ENCODE assay signal across 14 cellular contexts in genomic region chr7:132876576-132876975, GRCh38.
DNase-seq lines count a peak whose midpoint lies in the region; ATAC-seq and TF ChIP-seq lines count a peak whose summit lies in the region.
"Had no signal": no experiment of that assay in that cellular context is flagged by ENCODE, and none has a peak within 500 bp of the region (broad histone marks: within the 10 kb centered on the region; RNA-seq: fewer than 3 reads in every experiment).

No MANE protein-coding gene starts in this region.

- in situ Hi-C loops in SK-MEL-5 (cut with HindIII; ENCODE audit: low pct_unique_long_range_greater_than_20kb, low sequenced_read_pairs): no loop called here

- 67 to 74% methylated on average over 1 of the region's 1 CpG for WGBS in tibial nerve, 2 donors

- H3K36me3 ChIP-seq in iPS-18a (ENCODE audit: control insufficient read depth, low read depth, low read length) (no peaks in the 10 kb centered on the region), tibial nerve (no peaks in the 10 kb centered on the region), vagina (no peaks in the 10 kb centered on the region)

- DNase-seq in COLO829 (ENCODE audit: low spot score): peak; percentile 78
- peak; percentile 24 for DNase-seq in NCI-H146 (lab: John Stamatoyannopoulos, UW)
- DNase-seq in SK-MEL-5 (ENCODE audit: low read depth, low spot score): peak; percentile 62
- DNase-seq in tibial nerve (ENCODE audit: low spot score in 2 of 2): no peak
- no peak for DNase-seq in cerebellum (ENCODE audit: low spot score)
- DNase-seq in vagina (ENCODE audit: extremely low spot score in 2 of 2): no peak
- DNase-seq: CD4-positive, alpha-beta T cell; H7; NCI-H1417 treated with DMSO at 0.1 percent for 48 hours; NCI-H2081 treated with DMSO at 0.1 percent for 48 hours; NCI-H226 had no signal

- ATAC-seq in GM19452 (IDR thresholded peaks at IDR 0.05; ENCODE audit: unreplicated experiment): no peak
- ATAC-seq: Right ventricle myocardium inferior had no signal

- H3K27me3 ChIP-seq in iPS-18a (ENCODE audit: control insufficient read depth, insufficient read depth, low read length) (no peaks in the 10 kb centered on the region), tibial nerve (no peaks in the 10 kb centered on the region), vagina (no peaks in the 10 kb centered on the region)

- H3K9me3 ChIP-seq in iPS-18a (ENCODE audit: control insufficient read depth, low read depth, low read length) (no peaks in the 10 kb centered on the region), tibial nerve (no peaks in the 10 kb centered on the region), vagina (no peaks in the 10 kb centered on the region)

- H3K27ac ChIP-seq in iPS-18a (ENCODE audit: low read length) (peak overlapping the region; percentile 87), tibial nerve (no peak overlapping the region), vagina (no peak overlapping the region)

- no peak for TF ChIP-seq EP300 in tibial nerve (IDR thresholded peaks at IDR 0.05)

- H3K4me1 ChIP-seq in iPS-18a (ENCODE audit: control insufficient read depth, low read depth, low read length) (peaks cover 33% of the 10 kb centered on the region), tibial nerve (peaks cover 0 to 7% (median 0%) of the 10 kb centered on the region in 4 donors), vagina (no peaks in the 10 kb centered on the region)

- H3K4me3 ChIP-seq in iPS-18a (ENCODE audit: low read length) (no peak overlapping the region), tibial nerve (no peak overlapping the region), vagina (no peak overlapping the region)

- H3K9ac ChIP-seq in iPS-18a (ENCODE audit: low read length): peak overlapping the region; percentile 46

- no peak for TF ChIP-seq CTCF in tibial nerve (IDR thresholded peaks at IDR 0.05)
- TF ChIP-seq CTCF in vagina (IDR thresholded peaks at IDR 0.05): no peak

- TF ChIP-seq POLR2A in tibial nerve (IDR thresholded peaks at IDR 0.05) (no peak), vagina (IDR thresholded peaks at IDR 0.05) (no peak)

- intact Hi-C loops in vagina (cut with DNase I): no loop called here

Comparison
In these comparisons a context has a peak if more than half of its experiments do, and no peak if none do; other contexts are left out.
1. DNase-seq: peak in COLO829 (single experiment), NCI-H146 (single experiment) and SK-MEL-5 (single experiment); none in tibial nerve (0 of 2), cerebellum (single experiment) and vagina (0 of 2).